1 cellular context compared by ENCODE assay signal in the genomic region with DNA sequence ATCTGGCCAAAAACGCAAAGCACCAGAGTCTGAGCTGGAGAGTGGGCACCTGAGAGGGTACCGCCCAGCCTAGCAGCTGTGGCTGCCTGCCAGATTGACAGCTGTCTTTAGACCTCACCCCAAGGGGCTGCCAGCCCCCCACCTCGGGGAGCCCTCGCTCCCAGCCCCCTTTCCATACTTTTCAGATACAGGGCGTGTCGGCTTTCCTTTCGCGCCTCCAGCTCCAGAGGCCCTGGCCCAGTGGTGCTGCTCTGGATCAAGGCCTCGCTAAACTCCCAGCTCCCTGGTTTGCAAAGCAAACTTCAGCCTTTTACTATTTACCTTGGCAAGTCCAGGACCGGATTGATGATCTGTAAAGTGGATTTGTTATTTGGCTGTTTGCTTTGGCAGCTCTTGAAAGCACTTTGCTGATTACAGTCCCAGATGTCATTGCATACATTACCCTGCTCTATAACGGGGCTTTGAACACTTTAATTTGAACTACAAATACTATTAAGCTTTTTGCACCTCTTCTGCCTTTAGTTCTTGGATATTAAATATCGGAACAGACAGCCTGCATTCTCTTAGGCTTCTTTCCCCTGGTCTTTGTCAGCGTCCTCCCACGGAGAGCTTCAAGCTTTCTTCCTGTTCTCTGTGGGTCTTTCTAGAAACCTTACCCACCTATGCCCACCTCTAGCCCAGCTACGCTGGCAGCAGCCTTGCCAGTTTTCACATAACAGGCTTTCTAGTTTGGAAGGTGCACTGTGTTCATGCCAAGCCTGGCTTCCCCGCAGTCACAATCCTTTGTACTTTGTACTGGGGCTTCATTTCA.
TF ChIP-seq lines count a peak whose summit lies in the region.

No MANE protein-coding gene starts in this region.

TF ChIP-seq in A549, 52 proteins besides CTCF, POLR2A, EP300 and RAD21 (continued from another document):
- TF ChIP-seq RNF2 (IDR thresholded peaks at IDR 0.05; ENCODE audit: borderline replicate concordance, low read depth): no peak
- no peak for TF ChIP-seq CHD4 (IDR thresholded peaks at IDR 0.05; ENCODE audit: borderline replicate concordance)
- no peak for TF ChIP-seq FOSL2 (IDR thresholded peaks at IDR 0.05)
- no peak for TF ChIP-seq FOSL2 (CRISPR knock-in tag; IDR thresholded peaks at IDR 0.05)
- TF ChIP-seq RFX5 (IDR thresholded peaks at IDR 0.05): no peak
- peak; percentile 37; the same call in 1 of the 2 replicates for TF ChIP-seq JUNB (IDR thresholded peaks at IDR 0.05)
- TF ChIP-seq, protein P1, sequence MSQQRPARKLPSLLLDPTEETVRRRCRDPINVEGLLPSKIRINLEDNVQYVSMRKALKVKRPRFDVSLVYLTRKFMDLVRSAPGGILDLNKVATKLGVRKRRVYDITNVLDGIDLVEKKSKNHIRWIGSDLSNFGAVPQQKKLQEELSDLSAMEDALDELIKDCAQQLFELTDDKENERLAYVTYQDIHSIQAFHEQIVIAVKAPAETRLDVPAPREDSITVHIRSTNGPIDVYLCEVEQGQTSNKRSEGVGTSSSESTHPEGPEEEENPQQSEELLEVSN (IDR thresholded peaks at IDR 0.05; ENCODE audit: borderline replicate concordance, low read depth): no peak; the same call in 1 of the 2 replicates
- TF ChIP-seq, protein P2, sequence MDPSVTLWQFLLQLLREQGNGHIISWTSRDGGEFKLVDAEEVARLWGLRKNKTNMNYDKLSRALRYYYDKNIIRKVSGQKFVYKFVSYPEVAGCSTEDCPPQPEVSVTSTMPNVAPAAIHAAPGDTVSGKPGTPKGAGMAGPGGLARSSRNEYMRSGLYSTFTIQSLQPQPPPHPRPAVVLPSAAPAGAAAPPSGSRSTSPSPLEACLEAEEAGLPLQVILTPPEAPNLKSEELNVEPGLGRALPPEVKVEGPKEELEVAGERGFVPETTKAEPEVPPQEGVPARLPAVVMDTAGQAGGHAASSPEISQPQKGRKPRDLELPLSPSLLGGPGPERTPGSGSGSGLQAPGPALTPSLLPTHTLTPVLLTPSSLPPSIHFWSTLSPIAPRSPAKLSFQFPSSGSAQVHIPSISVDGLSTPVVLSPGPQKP (IDR thresholded peaks at IDR 0.05; ENCODE audit: low read depth, low read length): no peak
- TF ChIP-seq ZNF302 (CRISPR knock-in tag; IDR thresholded peaks at IDR 0.05): no peak
- peak; percentile 89 for TF ChIP-seq GATA3 (IDR thresholded peaks at IDR 0.05; ENCODE audit: borderline replicate concordance)
- no peak for TF ChIP-seq TFCP2L1 (CRISPR knock-in tag; IDR thresholded peaks at IDR 0.05)
- TF ChIP-seq CEBPB (IDR thresholded peaks at IDR 0.05): no peak
- no peak for TF ChIP-seq NPAS2 (CRISPR knock-in tag; IDR thresholded peaks at IDR 0.05; ENCODE audit: borderline replicate concordance)
- TF ChIP-seq, protein P3, sequence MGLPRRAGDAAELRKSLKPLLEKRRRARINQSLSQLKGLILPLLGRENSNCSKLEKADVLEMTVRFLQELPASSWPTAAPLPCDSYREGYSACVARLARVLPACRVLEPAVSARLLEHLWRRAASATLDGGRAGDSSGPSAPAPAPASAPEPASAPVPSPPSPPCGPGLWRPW (IDR thresholded peaks at IDR 0.05): no peak
- no peak for TF ChIP-seq MYC (IDR thresholded peaks at IDR 0.05; ENCODE audit: borderline replicate concordance, low read length)
- no peak for TF ChIP-seq EHMT2 (IDR thresholded peaks at IDR 0.05; ENCODE audit: low read depth)
- TF ChIP-seq SREBF2 (IDR thresholded peaks at IDR 0.05): no peak
- no peak for TF ChIP-seq MAZ (IDR thresholded peaks at IDR 0.05; ENCODE audit: borderline replicate concordance, low read depth, low read length)
- no peak for TF ChIP-seq EHF (CRISPR knock-in tag; IDR thresholded peaks at IDR 0.05)
- no peak for TF ChIP-seq CHD2 (IDR thresholded peaks at IDR 0.05; ENCODE audit: low read length, partially characterized antibody)
- no peak for TF ChIP-seq RCOR1 (IDR thresholded peaks at IDR 0.05; ENCODE audit: low read depth, low read length)
- TF ChIP-seq TP53 (CRISPR knock-in tag; IDR thresholded peaks at IDR 0.05): no peak
- TF ChIP-seq, protein P4, sequence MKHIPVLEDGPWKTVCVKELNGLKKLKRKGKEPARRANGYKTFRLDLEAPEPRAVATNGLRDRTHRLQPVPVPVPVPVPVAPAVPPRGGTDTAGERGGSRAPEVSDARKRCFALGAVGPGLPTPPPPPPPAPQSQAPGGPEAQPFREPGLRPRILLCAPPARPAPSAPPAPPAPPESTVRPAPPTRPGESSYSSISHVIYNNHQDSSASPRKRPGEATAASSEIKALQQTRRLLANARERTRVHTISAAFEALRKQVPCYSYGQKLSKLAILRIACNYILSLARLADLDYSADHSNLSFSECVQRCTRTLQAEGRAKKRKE (CRISPR knock-in tag; IDR thresholded peaks at IDR 0.05; ENCODE audit: low read depth): no peak
- no peak for TF ChIP-seq NFE2L2 (conservative IDR thresholded peaks at IDR 0.05; ENCODE audit: low read length)
- no peak for TF ChIP-seq RARB (CRISPR knock-in tag; IDR thresholded peaks at IDR 0.05)
- no peak for TF ChIP-seq FOSB (CRISPR knock-in tag; IDR thresholded peaks at IDR 0.05)
- TF ChIP-seq, protein P5, sequence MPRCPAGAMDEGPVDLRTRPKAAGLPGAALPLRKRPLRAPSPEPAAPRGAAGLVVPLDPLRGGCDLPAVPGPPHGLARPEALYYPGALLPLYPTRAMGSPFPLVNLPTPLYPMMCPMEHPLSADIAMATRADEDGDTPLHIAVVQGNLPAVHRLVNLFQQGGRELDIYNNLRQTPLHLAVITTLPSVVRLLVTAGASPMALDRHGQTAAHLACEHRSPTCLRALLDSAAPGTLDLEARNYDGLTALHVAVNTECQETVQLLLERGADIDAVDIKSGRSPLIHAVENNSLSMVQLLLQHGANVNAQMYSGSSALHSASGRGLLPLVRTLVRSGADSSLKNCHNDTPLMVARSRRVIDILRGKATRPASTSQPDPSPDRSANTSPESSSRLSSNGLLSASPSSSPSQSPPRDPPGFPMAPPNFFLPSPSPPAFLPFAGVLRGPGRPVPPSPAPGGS (IDR thresholded peaks at IDR 0.05): 0 out of 3 replicates have a peak, but pooled peaks have one; percentile 25
